Comparison of ENCODE assay signal across 10 cellular contexts in genomic region chr20:38091447-38092216, GRCh38. TPM values are rescaled to one million over a fixed set of nuclear protein-coding genes. Genes with fewer than 3 reads are reported as not detected.
A peak's percentile ranks its signal among the peaks of the same experiment; 100 is the strongest.
DNase-seq lines count a peak whose midpoint lies in the region; ATAC-seq, FAIRE-seq and TF ChIP-seq lines count a peak whose summit lies in the region.
"Had no signal": no experiment of that assay in that cellular context is flagged by ENCODE, and none has a peak within 500 bp of the region (broad histone marks: within the 10 kb centered on the region; RNA-seq: fewer than 3 reads in every experiment).

No MANE protein-coding gene starts in this region.

- WGBS in GM12878 (ENCODE audit: insufficient coverage, insufficient replicate concordance, low lambda C conversion rate, missing lambda C conversion rate) = 1% methylated on average over 6 of the region's 6 CpGs

- H3K4me1 ChIP-seq in HCT116 (ENCODE audit: control insufficient read depth in 1 of 2, insufficient read depth in 2 of 2, low read length in 2 of 2) (peaks cover 2 to 9% of the 10 kb centered on the region in 2 experiments; a peak in 1 of 4 replicates), GM12878 (ENCODE audit: control insufficient read depth, insufficient read depth, low read length) (peaks cover 44% of the 10 kb centered on the region)

- no peak; a peak in 1 of 4 replicates for TF ChIP-seq EP300 in GM12878 (IDR thresholded peaks at IDR 0.05; ENCODE audit: borderline replicate concordance in 1 of 2, control insufficient read depth in 1 of 2, low read depth in 2 of 2, low read length in 2 of 2)

- H3K36me3 ChIP-seq in HCT116 (ENCODE audit: control insufficient read depth in 1 of 2, insufficient read depth in 2 of 2, low read length in 2 of 2) = peaks cover 14 to 15% of the 10 kb centered on the region in 2 experiments; a peak in 3 of 4 replicates
- peaks cover 0 to 6% of the 10 kb centered on the region in 2 experiments; a peak in 2 of 4 replicates for H3K36me3 ChIP-seq in GM12878 (ENCODE audit: control insufficient read depth in 2 of 2, insufficient read depth in 2 of 2, low read length in 1 of 2)

- intact Hi-C loops in CD4-positive, alpha-beta T cell (cut with DNase I, micrococcal nuclease) = no loop called here
- intact Hi-C loops in HCT116 (cut with micrococcal nuclease) = no loop called here
- intact Hi-C loops in GM12878 (cut with micrococcal nuclease; ENCODE audit: unreplicated experiment) = no loop called here

- no peak overlapping the region for H3K27ac ChIP-seq in CD4-positive, alpha-beta T cell (ENCODE audit: low read depth, low read length)
- no peak overlapping the region for H3K27ac ChIP-seq in HCT116 (ENCODE audit: low read depth, low read length)
- H3K27ac ChIP-seq in GM12878 (ENCODE audit: control insufficient read depth, insufficient read depth) = peak overlapping the region; percentile 98
- H3K27ac ChIP-seq: C4-2B had no signal

- no peak overlapping the region for H3K4me3 Mint-ChIP-seq in CD4-positive, alpha-beta T cell
- H3K4me3 Mint-ChIP-seq in naive B cell = peak overlapping the region in 5 of 8 donors; percentile 26 to 55 (median 53)
- no peak overlapping the region for H3K4me3 Mint-ChIP-seq in chondrocyte (ENCODE audit: unreplicated experiment)

- RAD21 ChIA-PET in HCT116 (lab: Charles Lee; ENCODE audit: low non-redundant PET in 1 of 2, low total read pairs in 2 of 2, uncharacterized antibody in 2 of 2, unreplicated experiment in 2 of 2) (no interaction called here), GM12878 (lab: Charles Lee; ENCODE audit: unreplicated experiment) (interaction anchor here (0.9 to 7.8 kb wide), 8 partner anchors 16 to 89 kb away, joined by 3 to 79 read pairs (median 4); no protein-coding TSS in a partner anchor)

- no peak for TF ChIP-seq CTCF in CD4-positive, alpha-beta T cell (IDR thresholded peaks at IDR 0.05)
- TF ChIP-seq CTCF in HCT116 (IDR thresholded peaks at IDR 0.05 in 2 of 3, conservative IDR thresholded peaks at IDR 0.05 in 1 of 3; ENCODE audit: borderline replicate concordance in 1 of 3, insufficient read depth in 1 of 3, low read depth in 2 of 3, low read length in 2 of 3) (no peak), GM12878 (IDR thresholded peaks at IDR 0.05 in 2 of 3, conservative IDR thresholded peaks at IDR 0.05 in 1 of 3; ENCODE audit: control insufficient read depth in 2 of 3, extremely low read depth in 1 of 3, insufficient read depth in 1 of 3, low read depth in 3 of 3, low read length in 3 of 3) (no peak), chondrocyte (IDR thresholded peaks at IDR 0.05) (no peak)

- H3K4me3 ChIP-seq in HCT116 (replicated peaks in 1 of 2; ENCODE audit: low read depth in 1 of 2, low read length in 2 of 2) (no peak overlapping the region), GM12878 (no peak overlapping the region; the same call in 1 of the 2 replicates)

- no peaks in the 10 kb centered on the region for H3K27me3 Mint-ChIP-seq in CD4-positive, alpha-beta T cell
- H3K27me3 Mint-ChIP-seq in naive B cell (no peaks in the 10 kb centered on the region), chondrocyte (ENCODE audit: low read depth) (no peaks in the 10 kb centered on the region)

- TF ChIP-seq POLR2A in HCT116 (IDR thresholded peaks at IDR 0.05; ENCODE audit: borderline replicate concordance, extremely low read depth, insufficient read depth, insufficient read length) (no peak), GM12878 (IDR thresholded peaks at IDR 0.05; ENCODE audit: low read depth, low read length) (no peak)

- H3K9me2 ChIP-seq in HCT116 (ENCODE audit: insufficient read depth) = no peaks in the 10 kb centered on the region

- peaks cover 21% of the 10 kb centered on the region for H3K4me1 Mint-ChIP-seq in CD4-positive, alpha-beta T cell (ENCODE audit: low read depth)
- peaks cover 34 to 51% (median 35%) of the 10 kb centered on the region in 3 donors for H3K4me1 Mint-ChIP-seq in naive B cell
- peaks cover 19% of the 10 kb centered on the region for H3K4me1 Mint-ChIP-seq in chondrocyte (ENCODE audit: low read depth)

- POLR2A ChIA-PET in CD4-positive, alpha-beta T cell (lab: Charles Lee) = no interaction called here
- POLR2A ChIA-PET in HCT116 (lab: Charles Lee) (no interaction called here), GM12878 (lab: Charles Lee) (interaction anchor here (1.1 to 2.6 kb wide), 3 partner anchors 9 to 20 kb away, joined by 4 to 8 read pairs (median 4); no protein-coding TSS in a partner anchor)

- SMC1A ChIA-PET in GM12878 (lab: Charles Lee; ENCODE audit: uncharacterized antibody, unreplicated experiment) = interaction anchor here (0.9 to 8.6 kb wide), 8 partner anchors 8 to 128 kb away, joined by 3 to 166 read pairs (median 18); no protein-coding TSS in a partner anchor

- peak overlapping the region; percentile 64 for H3K27ac Mint-ChIP-seq in CD4-positive, alpha-beta T cell
- H3K27ac Mint-ChIP-seq in naive B cell = peak overlapping the region; percentile 94 to 98 (median 98)
- no peak overlapping the region for H3K27ac Mint-ChIP-seq in chondrocyte (ENCODE audit: unreplicated experiment)

- H2AFZ ChIP-seq in HCT116 (ENCODE audit: low read depth, low read length, poor library complexity, severe bottlenecking) (no peak overlapping the region), GM12878 (ENCODE audit: control insufficient read depth, low read depth, low read length) (peak overlapping the region; percentile 44)

- TF ChIP-seq RAD21 in HCT116 (IDR thresholded peaks at IDR 0.05; ENCODE audit: low read depth) = no peak
- TF ChIP-seq RAD21 in GM12878 (IDR thresholded peaks at IDR 0.05; ENCODE audit: insufficient read depth, low read depth, low read length) = no peak

- BruUV-seq in HCT116 (replicated peaks; lab: Mats Ljungman, UMichigan) = TSS peak; percentile 19
- no TSS peak for BruUV-seq in GM12878 (replicated peaks; lab: Mats Ljungman, UMichigan)

- CTCF ChIA-PET in CD4-positive, alpha-beta T cell (lab: Charles Lee) = interaction anchor here (1.0 kb wide), 1 partner anchor 18 kb away, joined by 3 read pairs; no protein-coding TSS in a partner anchor
- CTCF ChIA-PET in HCT116 (lab: Charles Lee) = interaction anchor here (1.5 kb wide), 1 partner anchor 18 kb away, joined by 4 read pairs; no protein-coding TSS in a partner anchor
- CTCF ChIA-PET in GM12878 (lab: Yijun Ruan, JAX) = interaction anchor here (0.9 to 15.1 kb wide), 8 partner anchors 8 to 128 kb away, joined by 3 to 189 read pairs (median 5); no protein-coding TSS in a partner anchor

- no peak for DNase-seq in CD4-positive, alpha-beta T cell
- DNase-seq in HCT116 (ENCODE audit: low read depth, low spot score) (no peak), GM12878 (ENCODE audit: low read depth, low spot score) (peak; percentile 60), naive B cell (peak; percentile 14), NCI-H128 (lab: John Stamatoyannopoulos, UW; ENCODE audit: unreplicated experiment) (no peak), chondrocyte (ENCODE audit: low spot score) (no peak), DMS153 (lab: John Stamatoyannopoulos, UW) (no peak)
- DNase-seq in stimulated activated CD4-positive, alpha-beta T cell treated with anti-CD3 and anti-CD28 coated beads, Interleukin-4, amount 100 ng/mL, for 1 hour = no peak
- DNase-seq: stimulated activated CD4-positive, alpha-beta T cell treated with anti-CD3 and anti-CD28 coated beads, Interleukin-12 subunit alpha, Interleukin-12 subunit beta, amount 100 ng/mL, for 4 hours had no signal

- H3K9ac ChIP-seq in HCT116 (ENCODE audit: low read length) (no peak overlapping the region), GM12878 (ENCODE audit: control insufficient read depth, insufficient read depth, low read length) (peak overlapping the region; percentile 29)

- H4K20me1 ChIP-seq in HCT116 (ENCODE audit: insufficient read depth) (no peaks in the 10 kb centered on the region), GM12878 (ENCODE audit: control insufficient read depth, insufficient read depth) (no peaks in the 10 kb centered on the region)

- H3K4me2 ChIP-seq in HCT116 (ENCODE audit: low read length) (no peak overlapping the region), GM12878 (ENCODE audit: control insufficient read depth, insufficient read depth) (peak overlapping the region; percentile 80)

- in situ Hi-C loops in GM12878 (cut with MboI) = no loop called here

- H3K36me3 Mint-ChIP-seq in CD4-positive, alpha-beta T cell (ENCODE audit: low read depth) = peaks cover 53% of the 10 kb centered on the region
- H3K36me3 Mint-ChIP-seq in naive B cell (peaks cover 6 to 11% of the 10 kb centered on the region in 2 donors), chondrocyte (ENCODE audit: low read depth) (peaks cover 18% of the 10 kb centered on the region)

- no peaks in the 10 kb centered on the region for H3K9me3 ChIP-seq in CD4-positive, alpha-beta T cell (ENCODE audit: control insufficient read depth, low read length)
- no peaks in the 10 kb centered on the region for H3K9me3 ChIP-seq in HCT116 (ENCODE audit: control insufficient read depth in 1 of 2, insufficient read depth in 1 of 2, low read depth in 1 of 2, low read length in 2 of 2)
- no peaks in the 10 kb centered on the region for H3K9me3 ChIP-seq in GM12878 (replicated peaks; ENCODE audit: control insufficient read depth, insufficient read depth, low read length)

- no peak for ATAC-seq in CD4-positive, alpha-beta T cell (ENCODE audit: poor library complexity)
- ATAC-seq in HCT116 (no peak), GM12878 (peak; percentile 37), naive B cell (ENCODE audit: low read depth in 2 of 2) (peak; percentile 13 to 19)

- no peaks in the 10 kb centered on the region for H3K27me3 ChIP-seq in CD4-positive, alpha-beta T cell (ENCODE audit: control insufficient read depth, insufficient read depth, low read length)
- H3K27me3 ChIP-seq in HCT116 (ENCODE audit: insufficient read depth, low read length) (no peaks in the 10 kb centered on the region), GM12878 (replicated peaks in 1 of 2; ENCODE audit: control insufficient read depth in 2 of 2, insufficient read depth in 2 of 2, low read length in 1 of 2) (no peaks in the 10 kb centered on the region)

- H3K9me3 Mint-ChIP-seq in CD4-positive, alpha-beta T cell = no peaks in the 10 kb centered on the region
- H3K9me3 Mint-ChIP-seq in naive B cell (no peaks in the 10 kb centered on the region), chondrocyte (ENCODE audit: low read depth) (no peaks in the 10 kb centered on the region)

- peak; percentile 80 for FAIRE-seq in GM12878 (lab: Jason Lieb, UNC)

- H3K79me2 ChIP-seq in HCT116 (ENCODE audit: insufficient read depth, low read length) = no peaks in the 10 kb centered on the region
- 0 out of 2 replicates have a peak, but pooled peaks cover 2% of the 10 kb centered on the region for H3K79me2 ChIP-seq in GM12878 (ENCODE audit: control insufficient read depth, insufficient read depth, low read length)

RNA-seq across cellular contexts. Expression of gene RPRD1B, which starts 58.1 kb away (rescaled TPM):
- 10 to 100 TPM; 54.8 to 55.7 TPM for total RNA-seq in CD4-positive, alpha-beta T cell
- total RNA-seq in HCT116 (2021; ENCODE audit: unreplicated experiment) = 30.7 TPM
- polyA plus RNA-seq in HCT116 (2012) = 10.2 and 14.2 TPM in 2 replicates
- 80.5 and 87.4 TPM in 2 replicates for total RNA-seq in GM12878 (2013; cell fraction: nucleolus; rRNA removed)
- total RNA-seq in GM12878 (2014; rRNA removed) = 29.7 and 33.6 TPM in 2 replicates
- 18.0 and 18.2 TPM in 2 replicates for total RNA-seq in GM12878 (2014; rRNA removed; fragmentation: Illumina TruSeq; extraction: Trizol)
- 30.1 and 30.5 TPM in 2 replicates for total RNA-seq in GM12878 (2021)
- 9.2 TPM for polyA plus RNA-seq in GM12878 (2011; ENCODE audit: low read depth)
- polyA plus RNA-seq in GM12878 (2011; rRNA removed) = 37.1 and 44.4 TPM in 2 replicates
- 26.0 and 28.2 TPM in 2 replicates for polyA plus RNA-seq in GM12878 (2011; cell fraction: cytosol; rRNA removed)
- polyA plus RNA-seq in GM12878 (2011; cell fraction: nucleus; rRNA removed) = 24.3 and 28.1 TPM in 2 replicates
- 12.4 and 15.0 TPM in 2 replicates for polyA plus RNA-seq in GM12878 (2012)
- 40.2 and 50.9 TPM in 2 replicates for polyA plus RNA-seq in GM12878 (2014; fragmentation: Illumina TruSeq; extraction: Trizol)
- polyA plus RNA-seq in GM12878 (2014; fragmentation: Nextera tagmentation; extraction: Ambion mirVana) = 10 to 100 TPM in 1 of 2 experiments, 1 to 10 TPM in 1; 5.2 to 10.7 TPM
- polyA plus RNA-seq in GM12878 (2014; rRNA removed) = 29.6 and 29.7 TPM in 2 replicates
- 10 to 100 TPM; 30.3 to 30.4 TPM for polyA plus RNA-seq in GM12878 (2016; fragmentation: Nextera tagmentation; extraction: Ambion mirVana)
- polyA minus RNA-seq in GM12878 (2011; rRNA and poly(A)+ RNA removed) = 27.3 and 27.4 TPM in 2 replicates
- polyA minus RNA-seq in GM12878 (2011; cell fraction: cytosol; rRNA and poly(A)+ RNA removed) = 19.4 and 21.9 TPM in 2 replicates
- polyA minus RNA-seq in GM12878 (2011; cell fraction: nucleus; rRNA and poly(A)+ RNA removed) = 33.4 and 57.1 TPM in 2 replicates
- polyA plus RNA-seq in naive B cell (ENCODE audit: low read depth in 6 of 6) = 1 to 10 TPM in 5 of 6 donors, not detected in 1; 2.8 to 4.4 (median 4.2) TPM
- 16.9 to 21.6 TPM (median 19.3 TPM) in 3 replicates for total RNA-seq in chondrocyte

RNA-seq across cellular contexts. Expression of gene TTI1, which starts 58.4 kb away (rescaled TPM):
- total RNA-seq in CD4-positive, alpha-beta T cell = 10 to 100 TPM; 10.6 to 11.4 TPM
- total RNA-seq in HCT116 (2021; ENCODE audit: unreplicated experiment) (26.9 TPM), GM12878 (2014; rRNA removed) (24.1 and 26.9 TPM in 2 replicates), GM12878 (2014; rRNA removed; fragmentation: Illumina TruSeq; extraction: Trizol) (25.2 and 26.7 TPM in 2 replicates), GM12878 (2021) (25.6 and 27.2 TPM in 2 replicates), chondrocyte (10.6 to 16.1 TPM (median 10.8 TPM) in 3 replicates)
- 14.5 and 16.3 TPM in 2 replicates for polyA plus RNA-seq in HCT116 (2012)
- total RNA-seq in GM12878 (2013; cell fraction: nucleolus; rRNA removed) = 85.3 and 87.8 TPM in 2 replicates
- 10.7 TPM for polyA plus RNA-seq in GM12878 (2011; ENCODE audit: low read depth)
- polyA plus RNA-seq in GM12878 (2011; rRNA removed) (23.1 and 24.0 TPM in 2 replicates), GM12878 (2014; fragmentation: Illumina TruSeq; extraction: Trizol) (22.2 and 25.8 TPM in 2 replicates), GM12878 (2014; fragmentation: Nextera tagmentation; extraction: Ambion mirVana) (1 to 10 TPM; 5.3 to 5.5 TPM), GM12878 (2014; rRNA removed) (18.1 and 19.8 TPM in 2 replicates), GM12878 (2016; fragmentation: Nextera tagmentation; extraction: Ambion mirVana) (10 to 100 TPM; 39.8 to 44.6 TPM), naive B cell (ENCODE audit: low read depth in 6 of 6) (10 to 100 TPM in 5 of 6 donors, 1 to 10 TPM in 1; 2.2 to 21.4 (median 16.9) TPM)
- 18.7 and 22.2 TPM in 2 replicates for polyA plus RNA-seq in GM12878 (2011; cell fraction: cytosol; rRNA removed)
- 17.7 and 18.8 TPM in 2 replicates for polyA plus RNA-seq in GM12878 (2011; cell fraction: nucleus; rRNA removed)
- 13.3 and 15.3 TPM in 2 replicates for polyA plus RNA-seq in GM12878 (2012)
- polyA minus RNA-seq in GM12878 (2011; rRNA and poly(A)+ RNA removed) = 57.0 and 60.1 TPM in 2 replicates
- polyA minus RNA-seq in GM12878 (2011; cell fraction: cytosol; rRNA and poly(A)+ RNA removed) = 11.9 and 15.2 TPM in 2 replicates
- 33.5 and 42.4 TPM in 2 replicates for polyA minus RNA-seq in GM12878 (2011; cell fraction: nucleus; rRNA and poly(A)+ RNA removed)

Comparison
In these comparisons a context has a peak if more than half of its experiments do, and no peak if none do; other contexts are left out.
1. ATAC-seq: peak in GM12878 (single experiment) and naive B cell (2 of 2); none in CD4-positive, alpha-beta T cell (single experiment) and HCT116 (single experiment).
2. DNase-seq: peak in GM12878 (single experiment) and naive B cell (single experiment); none in CD4-positive, alpha-beta T cell (0 of 10), HCT116 (single experiment), NCI-H128 (single experiment), stimulated activated CD4-positive, alpha-beta T cell treated with anti-CD3 and anti-CD28 coated beads, Interleukin-4, amount 100 ng/mL, for 1 hour (single experiment), chondrocyte (single experiment) and DMS153 (single experiment).
3. H3K4me3 Mint-ChIP-seq: peak in naive B cell (5 of 8); none in CD4-positive, alpha-beta T cell (single experiment) and chondrocyte (single experiment).